Comparison of ENCODE assay signal across 34 cellular contexts in genomic region chr1:157367870-157368269, GRCh38.
"Had no signal": no experiment of that assay in that cellular context is flagged by ENCODE, and none has a peak within 500 bp of the region (broad histone marks: within the 10 kb centered on the region; RNA-seq: fewer than 3 reads in every experiment).

No MANE protein-coding gene starts in this region.

- H3K27ac Mint-ChIP-seq: activated B cell treated with CpG ODN at 0.5 μM for 24 hours; activated CD8-positive, alpha-beta T cell treated with anti-CD3 and anti-CD28 coated beads for 36 hours; activated naive CD8-positive, alpha-beta T cell; activated T-helper 17 cell treated with anti-CD3 and anti-CD28 coated beads, Interleukin-2, amount 50 U/mL, for 72 hours; dendritic cell treated with granulocyte-macrophage colony-stimulating factor and Interleukin-4, amounts not matched to agents 40 ng/mL and 50 ng/mL, for 4 days; endodermal cell; T-helper 17 cell; T-helper 2 cell treated with Interferon-gamma antibody and Interleukin-4, amounts not matched to agents 5 μg/mL and 100 μg/mL, for 36 hours had no signal

- H3K36me3 Mint-ChIP-seq: activated naive CD8-positive, alpha-beta T cell had no signal

- H3K4me1 Mint-ChIP-seq: activated B cell treated with CpG ODN at 0.5 μM for 24 hours; activated T-helper 17 cell treated with anti-CD3 and anti-CD28 coated beads, Interleukin-2, amount 50 U/mL, for 72 hours; central memory CD8-positive, alpha-beta T cell had no signal

- DNase-seq: activated B cell treated with CpG ODN at 0.5 μM for 24 hours; activated CD4-positive, alpha-beta T cell treated with anti-CD3 and anti-CD28 coated beads for 48 hours; activated CD4-positive, alpha-beta T cell treated with anti-CD3 and anti-CD28 coated beads, Interleukin-2, amount 50 U/mL, for 1 hour; activated CD4-positive, alpha-beta T cell treated with anti-CD3 and anti-CD28 coated beads, Interleukin-2, amount 50 U/mL, for 48 hours; activated CD8-positive, alpha-beta memory T cell treated with anti-CD3 and anti-CD28 coated beads for 24 hours; activated CD8-positive, alpha-beta T cell treated with anti-CD3 and anti-CD28 coated beads for 36 hours; activated effector memory CD4-positive, alpha-beta T cell treated with Interleukin-2 at 50 U/mL for 16 hours; activated gamma-delta T cell treated with Interleukin-2 at 50 U/mL for 16 hours; activated naive CD4-positive, alpha-beta T cell treated with anti-CD3 and anti-CD28 coated beads, Interleukin-2, amount 50 U/mL, for 16 hours; activated naive CD4-positive, alpha-beta T cell treated with Interleukin-2 at 50 U/mL for 16 hours; activated T-cell treated with anti-CD3 and anti-CD28 coated beads, Interleukin-2, amount 50 U/mL, for 4 hours; adrenal gland; amygdala; brain microvascular endothelial cell; dorsolateral prefrontal cortex; effector memory CD4-positive, alpha-beta T cell; endodermal cell; foreskin fibroblast; head of caudate nucleus; T-helper 1 cell; T-helper 17 cell; T1000; WERI-Rb-1 had no signal

- H3K4me3 Mint-ChIP-seq: activated B cell treated with CpG ODN at 0.5 μM for 24 hours; activated CD8-positive, alpha-beta T cell treated with anti-CD3 and anti-CD28 coated beads for 36 hours; activated naive CD8-positive, alpha-beta T cell; activated T-cell treated with anti-CD3 and anti-CD28 coated beads, Interleukin-2, amount 50 U/mL, for 4 hours; activated T-helper 17 cell treated with anti-CD3 and anti-CD28 coated beads, Interleukin-2, amount 50 U/mL, for 72 hours; central memory CD8-positive, alpha-beta T cell; dendritic cell treated with granulocyte-macrophage colony-stimulating factor and Interleukin-4, amounts not matched to agents 40 ng/mL and 50 ng/mL, for 4 days; endodermal cell; T-helper 17 cell; T-helper 2 cell treated with Interferon-gamma antibody and Interleukin-4, amounts not matched to agents 5 μg/mL and 100 μg/mL, for 36 hours had no signal

- H3K4me3 ChIP-seq: adrenal gland, ascending aorta, coronary artery, dorsolateral prefrontal cortex had no signal

- H3K9me3 Mint-ChIP-seq: activated B cell treated with CpG ODN at 0.5 μM for 24 hours; activated CD8-positive, alpha-beta T cell treated with anti-CD3 and anti-CD28 coated beads for 36 hours; activated T-cell treated with anti-CD3 and anti-CD28 coated beads, Interleukin-2, amount 50 U/mL, for 4 hours; activated T-helper 17 cell treated with anti-CD3 and anti-CD28 coated beads, Interleukin-2, amount 50 U/mL, for 72 hours; central memory CD8-positive, alpha-beta T cell; dendritic cell treated with granulocyte-macrophage colony-stimulating factor and Interleukin-4, amounts not matched to agents 40 ng/mL and 50 ng/mL, for 4 days; endodermal cell; T-helper 2 cell treated with Interferon-gamma antibody and Interleukin-4, amounts not matched to agents 5 μg/mL and 100 μg/mL, for 36 hours had no signal

- H3K27me3 ChIP-seq: adrenal gland, ascending aorta, brain microvascular endothelial cell, dorsolateral prefrontal cortex had no signal

- H3K27ac ChIP-seq: adrenal gland, ascending aorta, brain microvascular endothelial cell, coronary artery, dorsolateral prefrontal cortex, WERI-Rb-1 had no signal

- ATAC-seq: activated CD4-positive, CD25-positive, alpha-beta regulatory T cell treated with anti-CD3 and anti-CD28 coated beads, Interleukin-2, amount 50 U/mL, for 24 hours; activated CD8-positive, alpha-beta T cell treated with anti-CD3 and anti-CD28 coated beads for 36 hours; activated T-cell treated with anti-CD3 and anti-CD28 coated beads, Interleukin-2, amount 50 U/mL, for 4 hours; activated T-helper 17 cell treated with anti-CD3 and anti-CD28 coated beads, Interleukin-2, amount 50 U/mL, for 72 hours; esophagus mucosa; T-helper 17 cell had no signal

- H3K27me3 Mint-ChIP-seq: activated B cell treated with CpG ODN at 0.5 μM for 24 hours had no signal

- H3K4me1 ChIP-seq: adrenal gland, ascending aorta had no signal

- FAIRE-seq: bronchial epithelial cell, frontal cortex had no signal

- H3K9me3 ChIP-seq: adrenal gland, ascending aorta had no signal

- H3K36me3 ChIP-seq: adrenal gland, ascending aorta, brain microvascular endothelial cell, WERI-Rb-1 had no signal
